In the genomic region with DNA sequence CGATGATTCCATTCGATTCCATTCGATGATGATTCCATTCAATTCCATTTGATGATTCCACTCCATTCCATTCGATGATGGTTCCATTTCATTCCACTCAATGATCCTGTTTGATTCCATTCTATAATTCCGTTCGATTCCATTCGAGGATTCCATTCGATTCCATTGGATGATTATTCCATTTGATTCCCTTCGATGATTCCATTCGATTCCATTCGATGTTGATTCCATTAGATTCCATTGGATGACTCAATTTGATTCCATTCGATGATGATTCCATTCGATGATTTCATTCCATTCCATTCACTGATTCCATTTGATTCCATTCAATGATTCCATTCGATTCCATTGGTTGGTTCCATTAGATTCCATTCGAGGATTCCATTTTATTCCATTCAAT, we compare ENCODE assay signal across 8 cellular contexts.
"Had no signal": no experiment of that assay in that cellular context is flagged by ENCODE, and none has a peak within 500 bp of the region (broad histone marks: within the 10 kb centered on the region; RNA-seq: fewer than 3 reads in every experiment).

No MANE protein-coding gene starts in this region.

- H3K27ac ChIP-seq: GM23248 had no signal

- FAIRE-seq: H54, HTR-8/SVneo had no signal

- H3K4me3 Mint-ChIP-seq: H9, IgD-negative memory B cell had no signal

- H3K27ac Mint-ChIP-seq: H9, IgD-negative memory B cell had no signal

- H3K27me3 Mint-ChIP-seq: IgD-negative memory B cell had no signal

- H3K4me1 Mint-ChIP-seq: H9 had no signal

- H3K4me3 ChIP-seq: GM23248 had no signal

- H3K9ac ChIP-seq: GM23248 had no signal

- H2AFZ ChIP-seq: GM23248 had no signal

- DNase-seq: GM23248, GOT3, H9, HCEC 1CT, KG1 had no signal
